ENCODE assay signal across 13 cellular contexts in genomic region chr20:10806539-10806938, GRCh38.
"Had no signal": no experiment of that assay in that cellular context is flagged by ENCODE, and none has a peak within 500 bp of the region (broad histone marks: within the 10 kb centered on the region; RNA-seq: fewer than 3 reads in every experiment).

No MANE protein-coding gene starts in this region.

- H3K4me1 Mint-ChIP-seq: activated naive CD8-positive, alpha-beta T cell treated with anti-CD3 and anti-CD28 coated beads for 36 hours; natural killer cell; stimulated activated naive B cell treated with anti-CD40 and anti-IgM and Interleukin-4, amounts not matched to agents 10 μg/mL and 1 μg/mL and 100 μg/mL, for 72 hours had no signal

- H3K27me3 ChIP-seq: esophagus squamous epithelium, right lobe of liver had no signal

- H3K36me3 ChIP-seq: esophagus squamous epithelium, right lobe of liver had no signal

- H3K27me3 Mint-ChIP-seq: activated CD4-positive, alpha-beta memory T cell treated with anti-CD3 and anti-CD28 coated beads for 36 hours had no signal

- DNase-seq: activated CD4-positive, alpha-beta memory T cell treated with anti-CD3 and anti-CD28 coated beads for 36 hours; activated CD4-positive, alpha-beta T cell treated with anti-CD3 and anti-CD28 coated beads for 1 hour; activated gamma-delta T cell; activated naive CD8-positive, alpha-beta T cell treated with anti-CD3 and anti-CD28 coated beads for 36 hours; activated T-cell treated with anti-CD3 and anti-CD28 coated beads, Interleukin-2, amount 50 U/mL, for 48 hours; esophagus squamous epithelium; mucosa of descending colon; natural killer cell; right lobe of liver; stimulated activated CD4-positive, alpha-beta T cell treated with anti-CD3 and anti-CD28 coated beads, Interleukin-2, amount 100 ng/mL, for 24 hours; stimulated activated naive B cell treated with anti-CD40 and anti-IgM and Interleukin-4, amounts not matched to agents 10 μg/mL and 1 μg/mL and 100 μg/mL, for 72 hours; T-helper 9 cell had no signal

- H3K4me3 ChIP-seq: esophagus squamous epithelium, mucosa of descending colon, right lobe of liver had no signal

- ATAC-seq: mucosa of descending colon; natural killer cell; right lobe of liver; stimulated activated naive B cell treated with anti-CD40 and anti-IgM and Interleukin-4, amounts not matched to agents 10 μg/mL and 1 μg/mL and 100 μg/mL, for 72 hours had no signal

- H3K4me3 Mint-ChIP-seq: activated CD4-positive, alpha-beta memory T cell treated with anti-CD3 and anti-CD28 coated beads for 36 hours; activated naive CD8-positive, alpha-beta T cell treated with anti-CD3 and anti-CD28 coated beads for 36 hours; natural killer cell; stimulated activated naive B cell treated with anti-CD40 and anti-IgM and Interleukin-4, amounts not matched to agents 10 μg/mL and 1 μg/mL and 100 μg/mL, for 72 hours; type B pancreatic cell had no signal

- H3K4me1 ChIP-seq: right lobe of liver had no signal

- H3K9me3 ChIP-seq: esophagus squamous epithelium, mucosa of descending colon, right lobe of liver had no signal

- H3K36me3 Mint-ChIP-seq: activated CD4-positive, alpha-beta memory T cell treated with anti-CD3 and anti-CD28 coated beads for 36 hours; activated naive CD8-positive, alpha-beta T cell treated with anti-CD3 and anti-CD28 coated beads for 36 hours; natural killer cell; stimulated activated naive B cell treated with anti-CD40 and anti-IgM and Interleukin-4, amounts not matched to agents 10 μg/mL and 1 μg/mL and 100 μg/mL, for 72 hours; type B pancreatic cell had no signal

- H3K27ac Mint-ChIP-seq: activated CD4-positive, alpha-beta memory T cell treated with anti-CD3 and anti-CD28 coated beads for 36 hours; activated naive CD8-positive, alpha-beta T cell treated with anti-CD3 and anti-CD28 coated beads for 36 hours; natural killer cell; stimulated activated naive B cell treated with anti-CD40 and anti-IgM and Interleukin-4, amounts not matched to agents 10 μg/mL and 1 μg/mL and 100 μg/mL, for 72 hours; type B pancreatic cell had no signal

- H3K27ac ChIP-seq: right lobe of liver had no signal

- H3K9me3 Mint-ChIP-seq: activated CD4-positive, alpha-beta memory T cell treated with anti-CD3 and anti-CD28 coated beads for 36 hours; activated naive CD8-positive, alpha-beta T cell treated with anti-CD3 and anti-CD28 coated beads for 36 hours; natural killer cell; type B pancreatic cell had no signal
